Comparison of ENCODE assay signal across 8 cellular contexts in genomic region chr11:117817213-117818035, GRCh38. TPM values are rescaled to one million over a fixed set of nuclear protein-coding genes. Genes with fewer than 3 reads are reported as not detected.
DNase-seq lines count a peak whose midpoint lies in the region; ATAC-seq and TF ChIP-seq lines count a peak whose summit lies in the region.

No MANE protein-coding gene starts in this region.

- POLR2A ChIA-PET in HEK293T (lab: Yijun Ruan, JAX), result interaction anchor here (0.6 to 1.9 kb wide), 4 partner anchors 9 to 129 kb away, joined by 3 to 5 read pairs (median 4); no protein-coding TSS in a partner anchor

- peak; percentile 55 for DNase-seq in DMS153 treated with DMSO at 0.1 percent for 48 hours (lab: John Stamatoyannopoulos, UW; ENCODE audit: unreplicated experiment)
- DNase-seq in HEK293T (ENCODE audit: extremely low spot score), result peak; percentile 80
- DNase-seq in NCI-H2227 treated with DMSO at 0.1 percent for 48 hours (lab: John Stamatoyannopoulos, UW), result peak; percentile 77
- DNase-seq in cerebellum (ENCODE audit: low spot score), result peak; percentile 68
- DNase-seq in kidney glomerular epithelial cell (lab: John Stamatoyannopoulos, UW), result peak; percentile 72
- peak; percentile 90 for DNase-seq in stimulated activated CD4-positive, alpha-beta T cell treated with anti-CD3 and anti-CD28 coated beads, Interleukin-1b, Interleukin-23, amount 100 ng/mL, for 48 hours

- CTCF ChIA-PET in HEK293T (lab: Yijun Ruan, JAX), result interaction anchor here (0.6 to 5.5 kb wide), 15 partner anchors 10 to 391 kb away, joined by 3 to 48 read pairs (median 3); no protein-coding TSS in a partner anchor

- peak; percentile 49 to 50 for ATAC-seq in activated CD4-positive, CD25-positive, alpha-beta regulatory T cell treated with anti-CD3 and anti-CD28 coated beads, Interleukin-2, amount 50 U/mL, for 24 hours
- ATAC-seq in GM19328 (IDR thresholded peaks at IDR 0.05; ENCODE audit: unreplicated experiment), result no peak

TF ChIP-seq in HEK293T, 16 proteins besides CTCF, POLR2A, EP300 and RAD21:
- peak; percentile 50 for TF ChIP-seq L3MBTL2 (conservative IDR thresholded peaks at IDR 0.05)
- no peak for TF ChIP-seq TARDBP (IDR thresholded peaks at IDR 0.05)

RNA-seq across cellular contexts. Expression of gene FXYD2, which starts 7.1 kb away (rescaled TPM):
- 2.4 TPM for total RNA-seq in cerebellum

RNA-seq across cellular contexts. Expression of gene DSCAML1, which starts 20.4 kb away (rescaled TPM):
- 18.8 TPM for total RNA-seq in cerebellum

RNA-seq across cellular contexts. Expression of gene FXYD6, which starts 59.0 kb away (rescaled TPM):
- total RNA-seq in cerebellum, result 93.6 TPM
